ENCODE assay signal across 8 cellular contexts in genomic region chr3:10025205-10026083, GRCh38. TPM values are rescaled to one million over a fixed set of nuclear protein-coding genes. Genes with fewer than 3 reads are reported as not detected.
DNase-seq lines count a peak whose midpoint lies in the region; ATAC-seq and TF ChIP-seq lines count a peak whose summit lies in the region.

No MANE protein-coding gene starts in this region.

- H3K4me3 ChIP-seq in GM12875 (ENCODE audit: low read depth, low read length) = peak overlapping the region; percentile 97
- H3K4me3 ChIP-seq in SJCRH30 = peak overlapping the region; percentile 83
- H3K4me3 ChIP-seq in fibroblast of pulmonary artery (replicated peaks; ENCODE audit: low read depth, low read length) = peak overlapping the region; percentile 87
- H3K4me3 ChIP-seq in rectal smooth muscle tissue (ENCODE audit: low read length) = peak overlapping the region; percentile 93

- DNase-seq in SJCRH30 (no peak), fibroblast of pulmonary artery (ENCODE audit: low read depth) (no peak), iPS-NIHi7 (ENCODE audit: extremely low spot score) (no peak), posterior cingulate gyrus (no peak)

- peak overlapping the region; percentile 84; the same call in 1 of the 2 replicates for H3K27ac ChIP-seq in SJCRH30
- peak overlapping the region; percentile 70 for H3K27ac ChIP-seq in rectal smooth muscle tissue (ENCODE audit: low read depth, low read length)

- H3K36me3 ChIP-seq in SJCRH30 (peaks cover 11% of the 10 kb centered on the region; the same call in 1 of the 2 replicates), rectal smooth muscle tissue (ENCODE audit: control insufficient read depth, insufficient read depth, low read length) (peaks cover 13% of the 10 kb centered on the region)

- intact Hi-C loops in posterior cingulate gyrus (cut with DNase I) = loop anchor here (5.0 kb wide), 1 partner anchor 38 kb away; the partner anchor contains the start of gene EMC3

- ATAC-seq in HG02642 (IDR thresholded peaks at IDR 0.05; ENCODE audit: poor library complexity, unreplicated experiment) = no peak
- no peak for ATAC-seq in GM18907 (IDR thresholded peaks at IDR 0.05; ENCODE audit: unreplicated experiment)

- H3K27me3 ChIP-seq in SJCRH30 (no peaks in the 10 kb centered on the region), rectal smooth muscle tissue (ENCODE audit: control insufficient read depth, insufficient read depth, low read length) (no peaks in the 10 kb centered on the region)

- H3K4me1 ChIP-seq in SJCRH30 (peaks cover 3% of the 10 kb centered on the region; the same call in 1 of the 2 replicates), rectal smooth muscle tissue (ENCODE audit: control insufficient read depth, insufficient read depth, low read length) (peaks cover 7% of the 10 kb centered on the region)

- TF ChIP-seq CTCF in GM12875 (IDR thresholded peaks at IDR 0.05; ENCODE audit: borderline replicate concordance, insufficient read depth, low read depth, low read length) (no peak), fibroblast of pulmonary artery (IDR thresholded peaks at IDR 0.05; ENCODE audit: low read length, missing control alignments) (no peak)

- no peaks in the 10 kb centered on the region for H3K9me3 ChIP-seq in SJCRH30 (replicated peaks)

- H3K9ac ChIP-seq in rectal smooth muscle tissue (ENCODE audit: low read length) = peak overlapping the region; percentile 50

RNA-seq across cellular contexts. Expression of gene FANCD2, which starts 0.8 kb away (rescaled TPM):
- total RNA-seq in SJCRH30 (2014; rRNA removed; shearing (Covaris generic)) = 31.1 and 39.0 TPM in 2 replicates

RNA-seq across cellular contexts. Expression of gene EMC3, which starts 38.8 kb away (rescaled TPM):
- total RNA-seq in SJCRH30 (2014; rRNA removed; shearing (Covaris generic)) = 68.5 and 68.9 TPM in 2 replicates
